Comparison of ENCODE assay signal across 8 cellular contexts in the genomic region with DNA sequence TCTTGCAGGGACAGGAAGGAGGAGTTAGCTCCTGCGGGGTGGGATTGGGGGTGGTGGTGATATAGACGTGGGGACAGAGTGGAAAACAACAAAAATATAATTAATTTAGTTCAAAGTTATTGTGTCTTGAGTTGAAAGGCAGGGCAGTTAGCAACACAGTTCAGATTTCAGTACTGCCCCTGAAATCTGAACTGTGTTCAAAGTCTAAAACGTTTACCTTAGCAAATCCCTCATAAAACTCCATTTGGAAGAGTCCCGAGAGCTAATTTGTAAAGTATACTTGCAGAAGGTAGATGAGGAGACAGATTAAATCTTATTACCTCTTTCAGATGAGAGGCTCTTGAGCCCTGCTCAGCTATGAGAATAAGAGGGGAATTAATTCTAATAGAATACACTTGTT. TPM values are rescaled to one million over a fixed set of nuclear protein-coding genes. Genes with fewer than 3 reads are reported as not detected.
A peak's percentile ranks its signal among the peaks of the same experiment; 100 is the strongest.
DNase-seq lines count a peak whose midpoint lies in the region; ATAC-seq and TF ChIP-seq lines count a peak whose summit lies in the region.
"Not testable (repeated sequence)": the region's sequence is repeated elsewhere in the genome, so short reads cannot be mapped to it uniquely, and the experiment has no call there.

No MANE protein-coding gene starts in this region.

- TF ChIP-seq CTCF in Calu3 (IDR thresholded peaks at IDR 0.05; ENCODE audit: unreplicated experiment); glutamatergic neuron (IDR thresholded peaks at IDR 0.05; ENCODE audit: partially characterized antibody, unreplicated experiment); mesothelial cell of epicardium (IDR thresholded peaks at IDR 0.05; ENCODE audit: unreplicated experiment); sigmoid colon (IDR thresholded peaks at IDR 0.05); vagina (IDR thresholded peaks at IDR 0.05): not testable (repeated sequence)

- H3K9me3 ChIP-seq in sigmoid colon, vagina: not testable (repeated sequence)

- H3K9me3 Mint-ChIP-seq in Calu3 (ENCODE audit: low read depth, unreplicated experiment); activated CD4-positive, alpha-beta memory T cell treated with anti-CD3 and anti-CD28 coated beads, Interleukin-2, amount 10 ng/mL, durations not matched to agents 7 days and 5 days; activated naive CD8-positive, alpha-beta T cell treated with anti-CD3 and anti-CD28 coated beads, Interleukin-2, amount 50 U/mL, for 24 hours; glutamatergic neuron (ENCODE audit: unreplicated experiment); mesothelial cell of epicardium: not testable (repeated sequence)

- H3K4me3 ChIP-seq in sigmoid colon, result peak overlapping the region in 3 of 4 donors; percentile 50 to 90 (median 86)
- H3K4me3 ChIP-seq in vagina, result peak overlapping the region; percentile 64 to 88

- DNase-seq in Calu3; activated CD4-positive, alpha-beta memory T cell treated with anti-CD3 and anti-CD28 coated beads, Interleukin-2, amount 10 ng/mL, durations not matched to agents 7 days and 5 days; activated naive CD8-positive, alpha-beta T cell treated with anti-CD3 and anti-CD28 coated beads, Interleukin-2, amount 50 U/mL, for 24 hours; glutamatergic neuron; mesothelial cell of epicardium (ENCODE audit: low spot score in 2 of 2, unreplicated experiment in 2 of 2); sigmoid colon; vagina (ENCODE audit: extremely low spot score in 2 of 2): not testable (repeated sequence)
- peak; percentile 51 for DNase-seq in NCI-H524 treated with DMSO at 0.1 percent for 48 hours (lab: John Stamatoyannopoulos, UW)

- H3K36me3 Mint-ChIP-seq in Calu3 (ENCODE audit: insufficient read depth, unreplicated experiment), result peaks cover 24% of the 10 kb centered on the region
- not testable (repeated sequence) for H3K36me3 Mint-ChIP-seq in activated CD4-positive, alpha-beta memory T cell treated with anti-CD3 and anti-CD28 coated beads, Interleukin-2, amount 10 ng/mL, durations not matched to agents 7 days and 5 days (ENCODE audit: low read depth); activated naive CD8-positive, alpha-beta T cell treated with anti-CD3 and anti-CD28 coated beads, Interleukin-2, amount 50 U/mL, for 24 hours (ENCODE audit: low read depth); glutamatergic neuron (ENCODE audit: unreplicated experiment); mesothelial cell of epicardium

- POLR2A ChIA-PET in activated CD4-positive, alpha-beta memory T cell treated with anti-CD3 and anti-CD28 coated beads, Interleukin-2, amount 10 ng/mL, durations not matched to agents 7 days and 5 days (lab: Charles Lee), result interaction anchor here (1.4 kb wide), 1 partner anchor 27 kb away, joined by 7 read pairs; a partner anchor contains a TSS

- H3K4me3 Mint-ChIP-seq in Calu3 (ENCODE audit: low read depth, unreplicated experiment), result peak overlapping the region; percentile 83
- H3K4me3 Mint-ChIP-seq in activated CD4-positive, alpha-beta memory T cell treated with anti-CD3 and anti-CD28 coated beads, Interleukin-2, amount 10 ng/mL, durations not matched to agents 7 days and 5 days, result peak overlapping the region; percentile 82
- peak overlapping the region; percentile 75 for H3K4me3 Mint-ChIP-seq in activated naive CD8-positive, alpha-beta T cell treated with anti-CD3 and anti-CD28 coated beads, Interleukin-2, amount 50 U/mL, for 24 hours
- peak overlapping the region; percentile 78 for H3K4me3 Mint-ChIP-seq in glutamatergic neuron (ENCODE audit: unreplicated experiment)
- peak overlapping the region; percentile 83 for H3K4me3 Mint-ChIP-seq in mesothelial cell of epicardium

- WGBS in sigmoid colon, 2 donors, result 3 to 11% methylated on average over 4 of the region's 4 CpGs

- H3K27ac ChIP-seq in sigmoid colon (peak overlapping the region; percentile 80 to 88 (median 84)), vagina (peak overlapping the region; percentile 77)

- H3K27ac Mint-ChIP-seq in Calu3 (ENCODE audit: unreplicated experiment); activated CD4-positive, alpha-beta memory T cell treated with anti-CD3 and anti-CD28 coated beads, Interleukin-2, amount 10 ng/mL, durations not matched to agents 7 days and 5 days; activated naive CD8-positive, alpha-beta T cell treated with anti-CD3 and anti-CD28 coated beads, Interleukin-2, amount 50 U/mL, for 24 hours; glutamatergic neuron (ENCODE audit: unreplicated experiment): not testable (repeated sequence)
- peak overlapping the region; percentile 92 for H3K27ac Mint-ChIP-seq in mesothelial cell of epicardium

- H3K27me3 ChIP-seq in sigmoid colon, vagina: not testable (repeated sequence)

- H3K4me1 ChIP-seq in sigmoid colon, result peaks cover 0 to 15% (median 5%) of the 10 kb centered on the region in 4 donors
- peaks cover 13% of the 10 kb centered on the region for H3K4me1 ChIP-seq in vagina

- CTCF ChIA-PET in Calu3 (lab: Charles Lee), result interaction anchor here (1.2 to 1.4 kb wide), 2 partner anchors 17 to 517 kb away, joined by 3 to 5 read pairs; no protein-coding TSS in a partner anchor
- CTCF ChIA-PET in activated CD4-positive, alpha-beta memory T cell treated with anti-CD3 and anti-CD28 coated beads, Interleukin-2, amount 10 ng/mL, durations not matched to agents 7 days and 5 days (lab: Charles Lee), result not testable (repeated sequence)

- H3K27me3 Mint-ChIP-seq in Calu3 (ENCODE audit: unreplicated experiment), result peaks cover 37% of the 10 kb centered on the region
- peaks cover 10% of the 10 kb centered on the region for H3K27me3 Mint-ChIP-seq in activated CD4-positive, alpha-beta memory T cell treated with anti-CD3 and anti-CD28 coated beads, Interleukin-2, amount 10 ng/mL, durations not matched to agents 7 days and 5 days
- not testable (repeated sequence) for H3K27me3 Mint-ChIP-seq in activated naive CD8-positive, alpha-beta T cell treated with anti-CD3 and anti-CD28 coated beads, Interleukin-2, amount 50 U/mL, for 24 hours; glutamatergic neuron (ENCODE audit: unreplicated experiment); mesothelial cell of epicardium (ENCODE audit: low read depth)

- not testable (repeated sequence) for TF ChIP-seq POLR2A in sigmoid colon (IDR thresholded peaks at IDR 0.05); vagina (IDR thresholded peaks at IDR 0.05)

- TF ChIP-seq EP300 in sigmoid colon (IDR thresholded peaks at IDR 0.05), result not testable (repeated sequence)

- not testable (repeated sequence) for ATAC-seq in activated naive CD8-positive, alpha-beta T cell treated with anti-CD3 and anti-CD28 coated beads, Interleukin-2, amount 50 U/mL, for 24 hours

- H3K4me1 Mint-ChIP-seq in Calu3 (ENCODE audit: low read depth, unreplicated experiment), result peaks cover 12% of the 10 kb centered on the region
- peaks cover 24% of the 10 kb centered on the region for H3K4me1 Mint-ChIP-seq in activated CD4-positive, alpha-beta memory T cell treated with anti-CD3 and anti-CD28 coated beads, Interleukin-2, amount 10 ng/mL, durations not matched to agents 7 days and 5 days
- peaks cover 26% of the 10 kb centered on the region for H3K4me1 Mint-ChIP-seq in activated naive CD8-positive, alpha-beta T cell treated with anti-CD3 and anti-CD28 coated beads, Interleukin-2, amount 50 U/mL, for 24 hours
- H3K4me1 Mint-ChIP-seq in glutamatergic neuron (ENCODE audit: low read depth, unreplicated experiment), result not testable (repeated sequence)
- peaks cover 17% of the 10 kb centered on the region for H3K4me1 Mint-ChIP-seq in mesothelial cell of epicardium

- not testable (repeated sequence) for H3K36me3 ChIP-seq in sigmoid colon, vagina

- intact Hi-C loops in Calu3 (cut with micrococcal nuclease; ENCODE audit: unreplicated experiment) (loop anchor here (10.0 kb wide), 1 partner anchor 144 kb away; a partner anchor contains a TSS), sigmoid colon (cut with DNase I) (loop anchor here (10.0 kb wide), 1 partner anchor 144 kb away; a partner anchor contains a TSS)
- intact Hi-C loops in vagina (cut with DNase I), result not testable (repeated sequence)

- not testable (repeated sequence) for BruUV-seq in Calu3 (replicated peaks; lab: Mats Ljungman, UMichigan)

RNA-seq across cellular contexts. Expression of a gene that starts 1.6 kb away (rescaled TPM):
- total RNA-seq in Calu3 (2022) (25.6 and 26.1 TPM in 2 replicates), glutamatergic neuron (ENCODE audit: unreplicated experiment) (12.9 TPM), mesothelial cell of epicardium (10.7 to 11.6 TPM (median 11.5 TPM) in 3 replicates), sigmoid colon (10 to 100 TPM in 2 of 4 donors, 1 to 10 TPM in 2; 8.1 to 11.1 (median 9.6) TPM), vagina (15.7 TPM)
- 1 to 10 TPM; 7.7 to 8.4 TPM for total RNA-seq in activated CD4-positive, alpha-beta memory T cell treated with anti-CD3 and anti-CD28 coated beads, Interleukin-2, amount 10 ng/mL, durations not matched to agents 7 days and 5 days
- 1 to 10 TPM; 4.2 to 9.8 (median 7.2) TPM for polyA plus RNA-seq in sigmoid colon

RNA-seq across cellular contexts. Expression of a gene that starts 27.5 kb away (rescaled TPM):
- total RNA-seq in Calu3 (2022), result 38.3 and 41.6 TPM in 2 replicates
- 10 to 100 TPM; 18.7 to 19.3 TPM for total RNA-seq in activated CD4-positive, alpha-beta memory T cell treated with anti-CD3 and anti-CD28 coated beads, Interleukin-2, amount 10 ng/mL, durations not matched to agents 7 days and 5 days
- 18.8 TPM for total RNA-seq in glutamatergic neuron (ENCODE audit: unreplicated experiment)
- total RNA-seq in mesothelial cell of epicardium, result 18.0 to 21.3 TPM (median 19.4 TPM) in 3 replicates
- 10 to 100 TPM in 3 of 4 donors, 1 to 10 TPM in 1; 9.7 to 30.4 (median 14.3) TPM for total RNA-seq in sigmoid colon
- polyA plus RNA-seq in sigmoid colon, result 10 to 100 TPM in 1 of 3 donors, 1 to 10 TPM in 2; 2.4 to 35.0 (median 4.2) TPM
- total RNA-seq in vagina, result 22.8 TPM

RNA-seq across cellular contexts. Expression of a gene that starts 33.4 kb away (rescaled TPM):
- total RNA-seq in Calu3 (2022) (not detected in 2 replicates), glutamatergic neuron (ENCODE audit: unreplicated experiment) (not detected), mesothelial cell of epicardium (0.20 to 0.87 TPM (median 0.55 TPM) in 3 replicates), sigmoid colon (10 to 100 TPM in 3 of 4 donors, 1 to 10 TPM in 1; 4.6 to 15.7 (median 13.4) TPM), vagina (4.4 TPM)
- not detected for total RNA-seq in activated CD4-positive, alpha-beta memory T cell treated with anti-CD3 and anti-CD28 coated beads, Interleukin-2, amount 10 ng/mL, durations not matched to agents 7 days and 5 days
- polyA plus RNA-seq in sigmoid colon, result 1 to 10 TPM; 2.5 to 6.6 (median 2.7) TPM
